8 cellular contexts compared by ENCODE assay signal in the genomic region with DNA sequence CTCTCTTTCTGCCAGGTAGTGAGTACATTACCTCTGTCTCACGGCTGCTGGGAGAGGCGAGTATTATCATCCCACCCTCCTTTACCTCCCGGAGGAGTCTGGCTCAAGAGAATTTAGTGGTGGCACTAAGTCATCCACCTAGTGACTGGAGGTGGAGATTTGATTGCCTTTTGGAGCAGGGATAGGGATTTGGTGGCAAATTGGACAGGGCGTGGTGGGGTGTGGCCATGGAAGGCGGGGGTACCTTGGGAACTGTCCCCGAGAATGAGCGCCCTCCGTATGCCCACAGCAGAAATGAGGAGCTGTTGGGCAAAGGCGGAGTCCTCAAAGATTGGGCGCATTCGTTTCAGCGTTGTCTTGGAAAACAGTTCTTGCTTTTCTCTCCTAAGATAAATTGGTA. TPM values are rescaled to one million over a fixed set of nuclear protein-coding genes. Genes with fewer than 3 reads are reported as not detected.
DNase-seq lines count a peak whose midpoint lies in the region; ATAC-seq, FAIRE-seq and TF ChIP-seq lines count a peak whose summit lies in the region.

No MANE protein-coding gene starts in this region.

- no peak for TF ChIP-seq POLR2A in endothelial cell of umbilical vein (IDR thresholded peaks at IDR 0.05; ENCODE audit: low read depth, low read length)

- POLR2A ChIA-PET in endothelial cell of umbilical vein (lab: Charles Lee) = interaction anchor here (1.2 kb wide), 1 partner anchor 64 kb away, joined by 3 read pairs; no protein-coding TSS in a partner anchor

- dilution Hi-C loops in endothelial cell of umbilical vein (cut with MboI; ENCODE audit: extremely low pct_ligation_motif_present, low sequenced_read_pairs) = no loop called here

- H3K9me3 ChIP-seq in endothelial cell of umbilical vein (replicated peaks; ENCODE audit: control insufficient read depth, insufficient read depth, low read length) (no peaks in the 10 kb centered on the region), osteoblast (ENCODE audit: low read depth, low read length) (no peaks in the 10 kb centered on the region)

- DNase-seq in OCI-M1 (lab: John Stamatoyannopoulos, UW) = peak; percentile 58
- no peak for DNase-seq in endothelial cell of umbilical vein (ENCODE audit: low read depth, low spot score)
- DNase-seq in osteoblast (ENCODE audit: insufficient read length, low spot score, missing footprints) = peak; percentile 19
- DNase-seq in kidney glomerular epithelial cell (lab: John Stamatoyannopoulos, UW) = no peak
- no peak for DNase-seq in dedifferentiated amniotic fluid mesenchymal stem cell (ENCODE audit: extremely low spot score)
- no peak for DNase-seq in midbrain (lab: John Stamatoyannopoulos, UW)
- no peak for DNase-seq in stimulated activated CD4-positive, alpha-beta T cell treated with anti-CD3 and anti-CD28 coated beads, Interleukin-4, amount 100 ng/mL, for 1 hour

- no peak for FAIRE-seq in endothelial cell of umbilical vein (lab: Jason Lieb, UNC)

- peak; percentile 5 for ATAC-seq in GM19395 (IDR thresholded peaks at IDR 0.05; ENCODE audit: unreplicated experiment)

- peaks cover 20% of the 10 kb centered on the region for H3K4me1 ChIP-seq in endothelial cell of umbilical vein (ENCODE audit: control insufficient read depth, extremely low read depth, insufficient read depth, low read length)
- H3K4me1 ChIP-seq in osteoblast (ENCODE audit: insufficient read depth, low read length) = peaks cover 20% of the 10 kb centered on the region

- intact Hi-C loops in endothelial cell of umbilical vein (cut with micrococcal nuclease) = loop anchor here (2.0 kb wide), 1 partner anchor 32 kb away; a partner anchor contains a TSS

- H3K36me3 ChIP-seq in endothelial cell of umbilical vein (ENCODE audit: control insufficient read depth in 2 of 2, extremely low read depth in 1 of 2, insufficient read depth in 2 of 2, low read length in 2 of 2) = no peaks in the 10 kb centered on the region
- no peaks in the 10 kb centered on the region for H3K36me3 ChIP-seq in osteoblast (ENCODE audit: insufficient read depth, low read length)

- H3K4me2 ChIP-seq in endothelial cell of umbilical vein (ENCODE audit: insufficient read depth, low read length) (peak overlapping the region; percentile 92), osteoblast (ENCODE audit: insufficient read depth, low read length) (peak overlapping the region; percentile 90)

- peaks cover 24% of the 10 kb centered on the region for H3K79me2 ChIP-seq in endothelial cell of umbilical vein (ENCODE audit: control insufficient read depth, insufficient read depth, low read length)
- H3K79me2 ChIP-seq in osteoblast (ENCODE audit: insufficient read depth, low read length) = peaks cover 32% of the 10 kb centered on the region

- no peaks in the 10 kb centered on the region for H3K27me3 ChIP-seq in endothelial cell of umbilical vein (ENCODE audit: control insufficient read depth in 2 of 2, insufficient read depth in 2 of 2, low read length in 2 of 2)
- peaks cover 2% of the 10 kb centered on the region for H3K27me3 ChIP-seq in osteoblast (ENCODE audit: insufficient read depth, low read length)

- H3K9ac ChIP-seq in endothelial cell of umbilical vein (replicated peaks; ENCODE audit: extremely low read depth, insufficient read depth, low read length) = peak overlapping the region; percentile 88

- TF ChIP-seq CTCF in endothelial cell of umbilical vein (IDR thresholded peaks at IDR 0.05; ENCODE audit: extremely low read depth in 1 of 2, insufficient read depth in 1 of 2, low read depth in 1 of 2, low read length in 2 of 2) = no peak
- TF ChIP-seq CTCF in osteoblast (IDR thresholded peaks at IDR 0.05; ENCODE audit: extremely low read depth, low read depth, low read length) = no peak

- no peaks in the 10 kb centered on the region for H4K20me1 ChIP-seq in endothelial cell of umbilical vein (replicated peaks; ENCODE audit: control insufficient read depth, extremely low read depth, insufficient read depth, low read length)
- peaks cover 2% of the 10 kb centered on the region for H4K20me1 ChIP-seq in osteoblast (ENCODE audit: insufficient read depth, low read length)

- H2AFZ ChIP-seq in endothelial cell of umbilical vein (ENCODE audit: low read depth, low read length) (peak overlapping the region; percentile 63), osteoblast (ENCODE audit: low read length) (peak overlapping the region; percentile 94)

- BruUV-seq in endothelial cell of umbilical vein (replicated peaks; lab: Mats Ljungman, UMichigan) = no TSS peak

- H3K4me3 ChIP-seq in endothelial cell of umbilical vein (replicated peaks in 1 of 3; ENCODE audit: insufficient read depth in 1 of 3, low read depth in 1 of 3, low read length in 3 of 3) = peak overlapping the region; percentile 28 to 80 (median 78)
- peak overlapping the region; percentile 92 for H3K4me3 ChIP-seq in osteoblast (ENCODE audit: insufficient read depth, low read length)

- no peaks in the 10 kb centered on the region for H3K9me1 ChIP-seq in endothelial cell of umbilical vein (replicated peaks; ENCODE audit: control insufficient read depth, extremely low read depth, insufficient read depth, low read length)

- CTCF ChIA-PET in endothelial cell of umbilical vein (lab: Charles Lee) = interaction anchor here (1.5 kb wide), 1 partner anchor 33 kb away, joined by 6 read pairs; no protein-coding TSS in a partner anchor

- peak overlapping the region; percentile 71 for H3K27ac ChIP-seq in endothelial cell of umbilical vein (ENCODE audit: insufficient read depth, low read depth, low read length)
- H3K27ac ChIP-seq in osteoblast (ENCODE audit: low read depth, low read length) = peak overlapping the region; percentile 90

TF ChIP-seq in endothelial cell of umbilical vein, 7 proteins besides CTCF, POLR2A, EP300 and RAD21:
- TF ChIP-seq GATA2 (IDR thresholded peaks at IDR 0.05; ENCODE audit: insufficient read depth, insufficient read length, low read depth, low read length) = no peak
- TF ChIP-seq MYC (IDR thresholded peaks at IDR 0.05; ENCODE audit: low read depth, low read length) = no peak
- TF ChIP-seq FOS (IDR thresholded peaks at IDR 0.05; ENCODE audit: borderline replicate concordance, insufficient read depth, low read length) = no peak
- TF ChIP-seq EZH2 (IDR thresholded peaks at IDR 0.05; ENCODE audit: borderline replicate concordance, low read depth, low read length, severe bottlenecking) = no peak
- no peak for TF ChIP-seq JUN (IDR thresholded peaks at IDR 0.05; ENCODE audit: borderline replicate concordance, insufficient read depth, insufficient read length, low read depth)
- TF ChIP-seq, protein P1, sequence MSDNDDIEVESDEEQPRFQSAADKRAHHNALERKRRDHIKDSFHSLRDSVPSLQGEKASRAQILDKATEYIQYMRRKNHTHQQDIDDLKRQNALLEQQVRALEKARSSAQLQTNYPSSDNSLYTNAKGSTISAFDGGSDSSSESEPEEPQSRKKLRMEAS (IDR thresholded peaks at IDR 0.05; ENCODE audit: insufficient read depth, insufficient read length) = no peak
- no peak for TF ChIP-seq POLR2AphosphoS5 (IDR thresholded peaks at IDR 0.05; ENCODE audit: insufficient read depth, low read depth, low read length)

RNA-seq across cellular contexts. Expression of a gene that starts 32.1 kb away (rescaled TPM):
- total RNA-seq in endothelial cell of umbilical vein (360 and 389 TPM in 2 replicates), osteoblast (130 and 154 TPM in 2 replicates)
- polyA plus RNA-seq in endothelial cell of umbilical vein = 106 and 162 TPM in 2 replicates
- 154 and 164 TPM in 2 replicates for polyA plus RNA-seq in endothelial cell of umbilical vein (2011; cell fraction: cytosol; rRNA removed)
- polyA plus RNA-seq in endothelial cell of umbilical vein (2011; cell fraction: nucleus; rRNA removed) = 129 and 212 TPM in 2 replicates
- polyA plus RNA-seq in endothelial cell of umbilical vein (2012) = 355 and 419 TPM in 2 replicates
- 65.5 and 67.3 TPM in 2 replicates for polyA minus RNA-seq in endothelial cell of umbilical vein
- polyA minus RNA-seq in endothelial cell of umbilical vein (2011; cell fraction: cytosol; rRNA and poly(A)+ RNA removed) = 122 TPM
- 45.8 and 58.5 TPM in 2 replicates for polyA minus RNA-seq in endothelial cell of umbilical vein (2011; cell fraction: nucleus; rRNA and poly(A)+ RNA removed)

Comparison
In these comparisons a context has a peak if more than half of its experiments do, and no peak if none do; other contexts are left out.
1. DNase-seq: peak in OCI-M1 (single experiment) and osteoblast (single experiment); none in endothelial cell of umbilical vein (single experiment), kidney glomerular epithelial cell (single experiment), dedifferentiated amniotic fluid mesenchymal stem cell (single experiment), midbrain (single experiment) and stimulated activated CD4-positive, alpha-beta T cell treated with anti-CD3 and anti-CD28 coated beads, Interleukin-4, amount 100 ng/mL, for 1 hour (single experiment).